14 cellular contexts compared by ENCODE assay signal in genomic region chr1:230807551-230808267, GRCh38.
DNase-seq lines count a peak whose midpoint lies in the region; ATAC-seq and TF ChIP-seq lines count a peak whose summit lies in the region.
"Had no signal": no experiment of that assay in that cellular context is flagged by ENCODE, and none has a peak within 500 bp of the region (broad histone marks: within the 10 kb centered on the region; RNA-seq: fewer than 3 reads in every experiment).

No MANE protein-coding gene starts in this region.

- WGBS in body of pancreas, 2 donors, result 79 to 84% methylated on average over 3 of the region's 3 CpGs

- peak overlapping the region; percentile 85 for H3K27ac Mint-ChIP-seq in neural crest cell (ENCODE audit: unreplicated experiment)

- H3K4me3 Mint-ChIP-seq in neural crest cell, result no peak overlapping the region

- intact Hi-C loops in body of pancreas (cut with DNase I) (no loop called here), Right ventricle myocardium superior (cut with DNase I) (loop anchor here (2.0 kb wide), 1 partner anchor 61 kb away; the partner anchor contains the start of gene C1orf198)

- no peaks in the 10 kb centered on the region for H3K27me3 Mint-ChIP-seq in neural crest cell (ENCODE audit: low read depth)

- H3K36me3 ChIP-seq in body of pancreas (replicated peaks in 1 of 2; ENCODE audit: insufficient read depth in 1 of 2, low read depth in 2 of 2) (no peaks in the 10 kb centered on the region), thoracic aorta (no peaks in the 10 kb centered on the region)
- H3K36me3 ChIP-seq: SJSA1 had no signal

- H3K4me1 ChIP-seq in body of pancreas (peaks cover 11% of the 10 kb centered on the region), thoracic aorta (ENCODE audit: control insufficient read depth in 1 of 2, low read depth in 2 of 2) (peaks cover 6 to 34% of the 10 kb centered on the region in 2 donors)
- H3K4me1 ChIP-seq: SJSA1 had no signal

- peaks cover 5% of the 10 kb centered on the region for H3K36me3 Mint-ChIP-seq in neural crest cell (ENCODE audit: low read depth)

- H3K9me3 ChIP-seq in body of pancreas (no peaks in the 10 kb centered on the region), thoracic aorta (no peaks in the 10 kb centered on the region)

- ATAC-seq in body of pancreas (no peak), Right ventricle myocardium superior (ENCODE audit: poor library complexity) (peak; percentile 6), thoracic aorta (ENCODE audit: insufficient number of reproducible peaks, low FRiP score, low read depth) (no peak)
- ATAC-seq: K562 had no signal

- TF ChIP-seq CTCF in body of pancreas (IDR thresholded peaks at IDR 0.05), result no peak
- no peak for TF ChIP-seq CTCF in neural crest cell (conservative IDR thresholded peaks at IDR 0.05)
- no peak for TF ChIP-seq CTCF in thoracic aorta (IDR thresholded peaks at IDR 0.05)

- peak overlapping the region; percentile 48 to 82 (median 78) for H3K27ac ChIP-seq in body of pancreas
- H3K27ac ChIP-seq in thoracic aorta, result peak overlapping the region; percentile 54 to 76
- H3K27ac ChIP-seq: C4-2B, HL-60, SJSA1 had no signal

- peaks cover 7% of the 10 kb centered on the region for H3K9me3 Mint-ChIP-seq in neural crest cell

- DNase-seq in body of pancreas (no peak), Right ventricle myocardium superior (no peak), neural crest cell (ENCODE audit: low read depth, low spot score) (no peak), thoracic aorta (ENCODE audit: low spot score) (no peak), NCI-H1930 (lab: John Stamatoyannopoulos, UW) (no peak), iPS-NIHi11 (ENCODE audit: low spot score) (no peak), NOMO-1 (lab: John Stamatoyannopoulos, UW; ENCODE audit: unreplicated experiment in 2 of 2) (no peak)
- DNase-seq: activated effector memory CD4-positive, alpha-beta T cell treated with anti-CD3 and anti-CD28 coated beads, Interleukin-2, amount 50 U/mL, for 16 hours; DMS79; NCI-H226 had no signal

- no peak for TF ChIP-seq POLR2A in body of pancreas (IDR thresholded peaks at IDR 0.05)

- H3K27me3 ChIP-seq in body of pancreas (no peaks in the 10 kb centered on the region), thoracic aorta (replicated peaks; ENCODE audit: insufficient read depth) (no peaks in the 10 kb centered on the region)
- H3K27me3 ChIP-seq: SJSA1 had no signal

- H3K4me1 Mint-ChIP-seq in neural crest cell, result peaks cover 10% of the 10 kb centered on the region

- H3K4me3 ChIP-seq in body of pancreas (no peak overlapping the region), thoracic aorta (no peak overlapping the region)
- H3K4me3 ChIP-seq: K562, SJSA1 had no signal
